ENCODE assay signal across 1 cellular context in genomic region chr16:66560107-66560506, GRCh38.
TF ChIP-seq lines count a peak whose summit lies in the region.

No MANE protein-coding gene starts in this region.

TF ChIP-seq in GM12878, 131 proteins besides CTCF, POLR2A, EP300 and RAD21:
- no peak for TF ChIP-seq MYC (IDR thresholded peaks at IDR 0.05; ENCODE audit: insufficient read depth, insufficient read length, insufficient replicate concordance, low read length, severe bottlenecking)
